23 cellular contexts compared by ENCODE assay signal in the genomic region with DNA sequence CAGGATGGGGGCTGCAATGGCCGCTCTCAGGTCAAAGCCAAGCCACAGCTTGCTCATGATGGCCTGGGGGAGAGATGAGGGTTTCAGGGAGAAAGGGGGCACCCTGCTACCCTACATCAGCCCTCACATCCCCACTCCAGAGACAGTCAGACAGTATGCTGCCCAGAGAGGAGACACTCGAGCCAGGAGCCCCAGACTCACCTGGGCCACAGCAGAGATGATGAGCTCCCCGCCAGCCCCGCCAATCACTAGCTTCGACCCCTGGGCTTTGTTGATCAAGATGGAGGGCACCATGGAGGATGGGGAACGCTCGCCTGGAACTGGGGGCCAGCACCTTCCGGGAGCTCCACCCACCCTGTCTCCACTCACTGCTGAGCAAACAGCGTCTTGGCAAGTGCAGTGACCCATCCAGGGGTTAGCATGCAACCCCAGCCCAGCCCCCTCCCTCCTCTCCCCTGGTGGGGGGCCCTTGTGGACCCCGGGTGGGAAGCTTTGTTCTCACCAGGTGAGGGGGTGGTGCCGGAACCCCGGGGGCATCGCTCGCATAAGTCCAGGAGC. TPM values are rescaled to one million over a fixed set of nuclear protein-coding genes. Genes with fewer than 3 reads are reported as not detected.
DNase-seq lines count a peak whose midpoint lies in the region; ATAC-seq, FAIRE-seq and TF ChIP-seq lines count a peak whose summit lies in the region.
"Had no signal": no experiment of that assay in that cellular context is flagged by ENCODE, and none has a peak within 500 bp of the region (broad histone marks: within the 10 kb centered on the region; RNA-seq: fewer than 3 reads in every experiment).

No MANE protein-coding gene starts in this region.

- no peak overlapping the region for H3K9ac ChIP-seq in kidney (ENCODE audit: low read length in 2 of 2)

- FAIRE-seq in kidney (lab: Jason Lieb, UNC), result no peak
- FAIRE-seq: GM12891, GM18507 had no signal

- no peak overlapping the region for H3K27ac Mint-ChIP-seq in chondrocyte (ENCODE audit: unreplicated experiment)
- H3K27ac Mint-ChIP-seq: CD4-positive, alpha-beta memory T cell; GM23338; HFFc6 had no signal

- peaks cover 4% of the 10 kb centered on the region for H3K9me3 Mint-ChIP-seq in chondrocyte (ENCODE audit: low read depth)

- H3K4me3 ChIP-seq in kidney (ENCODE audit: low read length in 2 of 2), result no peak overlapping the region
- H3K4me3 ChIP-seq: GM23338, HAP-1 had no signal

- TF ChIP-seq CTCF in chondrocyte (IDR thresholded peaks at IDR 0.05) (no peak), kidney (IDR thresholded peaks at IDR 0.05; ENCODE audit: borderline replicate concordance, extremely low read depth, insufficient read depth) (no peak)

- ATAC-seq in sciatic nerve (peak; percentile 41), Right ventricle myocardium inferior (no peak), HG03432 (IDR thresholded peaks at IDR 0.05; ENCODE audit: unreplicated experiment) (no peak)
- ATAC-seq: GM23338 had no signal

- H3K36me3 Mint-ChIP-seq in chondrocyte (ENCODE audit: low read depth), result peaks cover 24% of the 10 kb centered on the region
- H3K36me3 Mint-ChIP-seq: CD4-positive, alpha-beta memory T cell had no signal

- peaks cover 0 to 3% of the 10 kb centered on the region in 2 donors for H3K36me3 ChIP-seq in kidney (ENCODE audit: control insufficient read depth in 1 of 2, insufficient read depth in 2 of 2, low read length in 2 of 2)
- H3K36me3 ChIP-seq: HAP-1 had no signal

- peaks cover 0 to 4% of the 10 kb centered on the region in 2 donors for H3K9me3 ChIP-seq in kidney (ENCODE audit: control insufficient read depth in 1 of 2, low read length in 2 of 2)

- H3K27ac ChIP-seq in kidney (ENCODE audit: low read depth in 2 of 2, low read length in 2 of 2), result no peak overlapping the region

- H3K4me1 ChIP-seq in kidney (ENCODE audit: control insufficient read depth in 1 of 2, insufficient read depth in 1 of 2, low read depth in 1 of 2, low read length in 2 of 2), result no peaks in the 10 kb centered on the region
- H3K4me1 ChIP-seq: HAP-1 had no signal

- no peaks in the 10 kb centered on the region for H3K4me1 Mint-ChIP-seq in chondrocyte (ENCODE audit: low read depth)
- H3K4me1 Mint-ChIP-seq: CD4-positive, alpha-beta memory T cell; GM23338 had no signal

- no peak overlapping the region for H3K4me3 Mint-ChIP-seq in chondrocyte (ENCODE audit: unreplicated experiment)
- H3K4me3 Mint-ChIP-seq: GM23338, HFFc6 had no signal

- intact Hi-C loops in kidney (cut with DNase I), result no loop called here
- intact Hi-C loops in sciatic nerve (cut with DNase I), result no loop called here
- intact Hi-C loops in Right ventricle myocardium inferior (cut with DNase I), result no loop called here

- no peaks in the 10 kb centered on the region for H3K27me3 Mint-ChIP-seq in chondrocyte (ENCODE audit: low read depth)
- H3K27me3 Mint-ChIP-seq: CD4-positive, alpha-beta memory T cell had no signal

- DNase-seq in chondrocyte (ENCODE audit: low spot score), result peak; percentile 61
- peak; percentile 64 for DNase-seq in kidney
- DNase-seq in sciatic nerve (ENCODE audit: low spot score), result no peak
- DNase-seq in NCI-H2029 treated with DMSO at 0.1 percent for 48 hours (lab: John Stamatoyannopoulos, UW), result no peak
- no peak for DNase-seq in Right ventricle myocardium inferior (ENCODE audit: missing footprints)
- DNase-seq: C1 segment of cervical spinal cord; Calu3; CD4-positive, alpha-beta memory T cell; COR-L47; DMS53; DMS79 treated with DMSO at 0.1 percent for 48 hours; GF-D8; HFFc6 had no signal

RNA-seq across cellular contexts. Expression of a gene that starts 19.8 kb away (rescaled TPM):
- total RNA-seq in chondrocyte (30.7 to 47.2 TPM (median 37.5 TPM) in 3 replicates), kidney (103 TPM), sciatic nerve (38.2 TPM), Right ventricle myocardium inferior (27.6 TPM)
- polyA plus RNA-seq in kidney (ENCODE audit: insufficient read depth, low read depth, low replicate concordance), result 63.2 TPM
- total RNA-seq: A172; A673; CD4-positive, alpha-beta memory T cell; Daoy; G401; GM23338; H4 had no signal
- polyA plus RNA-seq: CD4-positive, alpha-beta memory T cell; GM23338 had no signal

RNA-seq across cellular contexts. Expression of a gene that starts 43.8 kb away (rescaled TPM):
- total RNA-seq in chondrocyte, result 0.34 to 1.00 TPM (median 0.65 TPM) in 3 replicates
- total RNA-seq in kidney, result 14.8 TPM
- polyA plus RNA-seq in kidney (ENCODE audit: insufficient read depth, low read depth, low replicate concordance), result 25.2 TPM
- 4.1 TPM for total RNA-seq in sciatic nerve
- total RNA-seq in Right ventricle myocardium inferior, result 2.8 TPM
- total RNA-seq: G401 had no signal

RNA-seq across cellular contexts. Expression of a gene that starts 45.5 kb away (rescaled TPM):
- 78.7 to 92.6 TPM (median 91.3 TPM) in 3 replicates for total RNA-seq in chondrocyte
- total RNA-seq in kidney, result 65.8 TPM
- 11.1 TPM for polyA plus RNA-seq in kidney (ENCODE audit: insufficient read depth, low read depth, low replicate concordance)
- 86.2 TPM for total RNA-seq in sciatic nerve
- total RNA-seq in Right ventricle myocardium inferior, result 45.7 TPM

Comparison
In these comparisons a context has a peak if more than half of its experiments do, and no peak if none do; other contexts are left out.
1. DNase-seq: peak in chondrocyte (single experiment) and kidney (single experiment); none in sciatic nerve (single experiment), NCI-H2029 treated with DMSO at 0.1 percent for 48 hours (single experiment) and Right ventricle myocardium inferior (single experiment).